ENCODE assay signal across 16 cellular contexts in genomic region chr3:184167786-184168185, GRCh38.
"Had no signal": no experiment of that assay in that cellular context is flagged by ENCODE, and none has a peak within 500 bp of the region (broad histone marks: within the 10 kb centered on the region; RNA-seq: fewer than 3 reads in every experiment).

No MANE protein-coding gene starts in this region.

- H3K27me3 ChIP-seq: tibial artery, vagina had no signal

- H3K27ac Mint-ChIP-seq: activated CD4-positive, alpha-beta T cell treated with anti-CD3 and anti-CD28 coated beads for 36 hours; activated T-helper 17 cell treated with anti-CD3 and anti-CD28 coated beads, Interleukin-2, amount 50 U/mL, for 72 hours; dendritic cell treated with granulocyte-macrophage colony-stimulating factor and Interleukin-4, amounts not matched to agents 40 ng/mL and 50 ng/mL, for 4 days had no signal

- H3K9me3 ChIP-seq: tibial artery, vagina had no signal

- H3K9me3 Mint-ChIP-seq: activated T-helper 17 cell treated with anti-CD3 and anti-CD28 coated beads, Interleukin-2, amount 50 U/mL, for 72 hours; brain; dendritic cell treated with granulocyte-macrophage colony-stimulating factor and Interleukin-4, amounts not matched to agents 40 ng/mL and 50 ng/mL, for 4 days; nephron had no signal

- H3K4me3 ChIP-seq: skin epidermis, tibial artery, vagina had no signal

- H3K27ac ChIP-seq: tibial artery, vagina, WERI-Rb-1 had no signal

- FAIRE-seq: islet of Langerhans had no signal

- DNase-seq: activated CD4-positive, alpha-beta T cell treated with anti-CD3 and anti-CD28 coated beads for 36 hours; activated naive CD4-positive, alpha-beta T cell treated with anti-CD3 and anti-CD28 coated beads, Interleukin-2, amount 50 U/mL, for 16 hours; amniotic stem cell; erythroblast; head of caudate nucleus; mammary epithelial cell; T-helper 1 cell; tibial artery; WERI-Rb-1 had no signal

- ATAC-seq: activated CD4-positive, alpha-beta T cell treated with anti-CD3 and anti-CD28 coated beads for 36 hours; activated T-helper 17 cell treated with anti-CD3 and anti-CD28 coated beads, Interleukin-2, amount 50 U/mL, for 72 hours had no signal
